ENCODE assay signal across 1 cellular context in genomic region chr19:3572132-3572854, GRCh38.
A peak's percentile ranks its signal among the peaks of the same experiment; 100 is the strongest.
TF ChIP-seq lines count a peak whose summit lies in the region.

No MANE protein-coding gene starts in this region.

TF ChIP-seq in K562, 482 proteins besides CTCF, POLR2A, EP300 and RAD21 (continued from another document):
- TF ChIP-seq ZBTB40 (IDR thresholded peaks at IDR 0.05) (peak; percentile 43; the same call in 1 of the 2 replicates), ZBTB40 (CRISPR knock-in tag; IDR thresholded peaks at IDR 0.05) (no peak), KDM1A (IDR thresholded peaks at IDR 0.05) (no peak), HSF4 (CRISPR knock-in tag; IDR thresholded peaks at IDR 0.05; ENCODE audit: borderline replicate concordance) (no peak), KLF16 (IDR thresholded peaks at IDR 0.05) (peak; percentile 79), GABPA (tag; conservative IDR thresholded peaks at IDR 0.05; ENCODE audit: low read depth) (peak; percentile 63), GMEB1 (CRISPR knock-in tag; IDR thresholded peaks at IDR 0.05) (peak; percentile 88), SIX5 (IDR thresholded peaks at IDR 0.05; ENCODE audit: borderline replicate concordance in 1 of 2, insufficient read depth in 1 of 2, low read depth in 1 of 2, low read length in 2 of 2) (no peak), NFYB (IDR thresholded peaks at IDR 0.05; ENCODE audit: extremely low read depth, insufficient read length) (peak; percentile 95), ATF1 (CRISPR knock-in tag; IDR thresholded peaks at IDR 0.05) (0 out of 2 replicates have a peak, but pooled peaks have one; percentile 27), ATF1 (tag; IDR thresholded peaks at IDR 0.05) (peak; percentile 57), RBM25 (IDR thresholded peaks at IDR 0.05; ENCODE audit: low read depth, low read length, severe bottlenecking) (peak; percentile 95), DIDO1 (tag; IDR thresholded peaks at IDR 0.05; ENCODE audit: low read depth) (no peak), VEZF1 (CRISPR knock-in tag; IDR thresholded peaks at IDR 0.05) (peak; percentile 96; the same call in 1 of the 2 replicates), TARDBP (IDR thresholded peaks at IDR 0.05) (no peak), PKNOX1 (IDR thresholded peaks at IDR 0.05) (peak; percentile 57), MNT (conservative IDR thresholded peaks at IDR 0.05) (peak in 1 of 2 experiments; percentile 61; a peak in 3 of 4 replicates), POLR2AphosphoS2 (IDR thresholded peaks at IDR 0.05; ENCODE audit: low read length) (no peak), TFAP4 (CRISPR knock-in tag; IDR thresholded peaks at IDR 0.05; ENCODE audit: borderline replicate concordance) (peak; percentile 81)
